In genomic region chr11:72582206-72583176, GRCh38 we compare ENCODE assay signal across 18 cellular contexts.
"Had no signal": no experiment of that assay in that cellular context is flagged by ENCODE, and none has a peak within 500 bp of the region (broad histone marks: within the 10 kb centered on the region; RNA-seq: fewer than 3 reads in every experiment).

No MANE protein-coding gene starts in this region.

- H3K36me3 ChIP-seq: suprapubic skin had no signal

- ATAC-seq: naive thymus-derived CD8-positive, alpha-beta T cell had no signal

- H3K4me3 ChIP-seq: SK-N-MC, smooth muscle cell, suprapubic skin had no signal

- DNase-seq: activated CD4-positive, alpha-beta memory T cell treated with anti-CD3 and anti-CD28 coated beads, Interleukin-2, amount 10 ng/mL, durations not matched to agents 7 days and 5 days; activated T-cell treated with anti-CD3 and anti-CD28 coated beads, Interleukin-2, amount 50 U/mL, for 24 hours; amniotic stem cell; effector memory CD4-positive, alpha-beta T cell; foreskin melanocyte; immature natural killer cell; trophoblast cell had no signal

- H3K9me3 ChIP-seq: suprapubic skin had no signal

- H3K4me3 Mint-ChIP-seq: activated CD4-positive, alpha-beta memory T cell treated with anti-CD3 and anti-CD28 coated beads, Interleukin-2, amount 10 ng/mL, durations not matched to agents 7 days and 5 days; activated T-cell treated with anti-CD3 and anti-CD28 coated beads, Interleukin-2, amount 50 U/mL, for 24 hours; brain; dendritic cell treated with granulocyte-macrophage colony-stimulating factor and Interleukin-4, amounts not matched to agents 40 ng/mL and 50 ng/mL, for 4 days; stimulated activated naive CD8-positive, alpha-beta T cell treated with anti-CD3 and anti-CD28 coated beads, Interleukin-15, Interleukin-2, amounts not matched to agents 100 ng/mL and 50 ng/mL, for 24 hours had no signal

- H3K27me3 Mint-ChIP-seq: central memory CD8-positive, alpha-beta T cell had no signal

- H3K27ac Mint-ChIP-seq: activated CD4-positive, alpha-beta memory T cell treated with anti-CD3 and anti-CD28 coated beads, Interleukin-2, amount 10 ng/mL, durations not matched to agents 7 days and 5 days; activated naive CD8-positive, alpha-beta T cell; activated T-cell treated with anti-CD3 and anti-CD28 coated beads, Interleukin-2, amount 50 U/mL, for 24 hours; brain; stimulated activated naive CD8-positive, alpha-beta T cell treated with anti-CD3 and anti-CD28 coated beads, Interleukin-15, Interleukin-2, amounts not matched to agents 100 ng/mL and 50 ng/mL, for 24 hours had no signal

- H3K36me3 Mint-ChIP-seq: activated naive CD8-positive, alpha-beta T cell; naive thymus-derived CD8-positive, alpha-beta T cell had no signal

- H3K9me3 Mint-ChIP-seq: activated CD4-positive, alpha-beta memory T cell treated with anti-CD3 and anti-CD28 coated beads, Interleukin-2, amount 10 ng/mL, durations not matched to agents 7 days and 5 days; activated T-cell treated with anti-CD3 and anti-CD28 coated beads, Interleukin-2, amount 50 U/mL, for 24 hours; brain; central memory CD8-positive, alpha-beta T cell; dendritic cell treated with granulocyte-macrophage colony-stimulating factor and Interleukin-4, amounts not matched to agents 40 ng/mL and 50 ng/mL, for 4 days; immature natural killer cell; naive thymus-derived CD8-positive, alpha-beta T cell; stimulated activated naive CD8-positive, alpha-beta T cell treated with anti-CD3 and anti-CD28 coated beads, Interleukin-15, Interleukin-2, amounts not matched to agents 100 ng/mL and 50 ng/mL, for 24 hours had no signal

- H3K27ac ChIP-seq: epithelial cell of prostate, SK-N-MC, suprapubic skin, VCaP had no signal
